Comparison of ENCODE assay signal across 20 cellular contexts in genomic region chr3:111956449-111956848, GRCh38. TPM values are rescaled to one million over a fixed set of nuclear protein-coding genes. Genes with fewer than 3 reads are reported as not detected.
DNase-seq lines count a peak whose midpoint lies in the region; FAIRE-seq and TF ChIP-seq lines count a peak whose summit lies in the region.
"Had no signal": no experiment of that assay in that cellular context is flagged by ENCODE, and none has a peak within 500 bp of the region (broad histone marks: within the 10 kb centered on the region; RNA-seq: fewer than 3 reads in every experiment).

No MANE protein-coding gene starts in this region.

- H3K27ac ChIP-seq in HUES64 (ENCODE audit: low read depth, low read length) (peak overlapping the region; percentile 73; the same call in 1 of the 2 replicates), H1 (ENCODE audit: low read depth, low read length) (no peak overlapping the region), substantia nigra (ENCODE audit: low read depth, low read length, poor library complexity, severe bottlenecking) (peak overlapping the region; percentile 6)
- H3K27ac ChIP-seq: BLaER1 treated with 17β-estradiol and CSF1 and Interleukin-3, amounts not matched to agents 10 nM and 100 nM; Peyer's patch had no signal

- DNase-seq in H1 (ENCODE audit: low read depth in 1 of 2, low spot score in 2 of 2) = no peak
- DNase-seq in medulla oblongata (ENCODE audit: extremely low spot score) = peak; percentile 34
- no peak for DNase-seq in substantia nigra (lab: John Stamatoyannopoulos, UW)
- no peak for DNase-seq in COR-L47 (lab: John Stamatoyannopoulos, UW)
- no peak for DNase-seq in GDM1 (lab: John Stamatoyannopoulos, UW)
- no peak for DNase-seq in NCI-H510A (lab: John Stamatoyannopoulos, UW)
- DNase-seq: CD8-positive, alpha-beta memory T cell; DMS79; MM.1S; NCI-H1092; NCI-H1436 treated with DMSO at 0.1 percent for 48 hours; NCI-H2029; NCI-H2171 treated with DMSO at 0.1 percent for 48 hours; NCI-H446; Peyer's patch had no signal

- H3K9ac ChIP-seq in HUES64 (ENCODE audit: low read depth, low read length) = no peak overlapping the region
- H3K9ac ChIP-seq in H1 (replicated peaks in 1 of 4; ENCODE audit: extremely low read depth in 1 of 4, low read depth in 3 of 4, low read length in 3 of 4) = no peak overlapping the region
- H3K9ac ChIP-seq: BLaER1 treated with 17β-estradiol and CSF1 and Interleukin-3, amounts not matched to agents 10 nM and 100 nM had no signal

- H3K9me3 ChIP-seq in HUES64 (ENCODE audit: insufficient read depth, low read depth, low read length) = no peaks in the 10 kb centered on the region
- no peaks in the 10 kb centered on the region for H3K9me3 ChIP-seq in H1 (ENCODE audit: insufficient read depth in 2 of 2, low read depth in 1 of 2, low read length in 1 of 2)
- H3K9me3 ChIP-seq: BLaER1 treated with 17β-estradiol and CSF1 and Interleukin-3, amounts not matched to agents 10 nM and 100 nM; HAP-1; Peyer's patch had no signal

- H2AFZ ChIP-seq in H1 (ENCODE audit: low read length) = no peak overlapping the region

- POLR2A ChIA-PET in H1 (lab: Charles Lee; ENCODE audit: partially characterized antibody) = no interaction called here

- H3K36me3 ChIP-seq in HUES64 (ENCODE audit: insufficient read depth, low read length) (no peaks in the 10 kb centered on the region; the same call in 1 of the 2 replicates), H1 (ENCODE audit: control insufficient read depth in 2 of 4, insufficient read depth in 4 of 4, low read length in 3 of 4) (no peaks in the 10 kb centered on the region)
- H3K36me3 ChIP-seq: HAP-1, Peyer's patch had no signal

- no peak for FAIRE-seq in H1 (lab: Jason Lieb, UNC)
- FAIRE-seq: HTR-8/SVneo had no signal

- no peak overlapping the region for H2BK5ac ChIP-seq in H1 (ENCODE audit: low read depth, low read length)

- no peak overlapping the region for H4K91ac ChIP-seq in H1 (replicated peaks; ENCODE audit: insufficient read length, low read length)

- CTCF ChIA-PET in H1 (lab: Charles Lee; ENCODE audit: partially characterized antibody) = interaction anchor here (0.7 to 7.0 kb wide), 4 partner anchors 11 to 239 kb away, joined by 3 to 45 read pairs (median 4); no protein-coding TSS in a partner anchor

- peak overlapping the region in 1 of 2 experiments; percentile 35; a peak in 2 of 4 replicates for H3K4me2 ChIP-seq in H1 (ENCODE audit: insufficient read depth in 1 of 2, low read depth in 2 of 2, low read length in 2 of 2)
- H3K4me2 ChIP-seq: BLaER1 treated with 17β-estradiol and CSF1 and Interleukin-3, amounts not matched to agents 10 nM and 100 nM had no signal

- H3K27me3 ChIP-seq in HUES64 (ENCODE audit: insufficient read depth, low read length) (peaks cover 18% of the 10 kb centered on the region), H1 (replicated peaks in 1 of 4; ENCODE audit: control insufficient read depth in 3 of 4, extremely low read depth in 1 of 4, insufficient read depth in 3 of 4, low read length in 3 of 4) (peaks cover 0 to 11% (median 10%) of the 10 kb centered on the region in 4 experiments; a peak in 5 of 7 replicates)
- H3K27me3 ChIP-seq: BLaER1 treated with 17β-estradiol and CSF1 and Interleukin-3, amounts not matched to agents 10 nM and 100 nM; Peyer's patch had no signal

- TF ChIP-seq EP300 in H1 (IDR thresholded peaks at IDR 0.05; ENCODE audit: borderline replicate concordance in 1 of 2, low read depth in 2 of 2, low read length in 2 of 2) = no peak

- H3K56ac ChIP-seq in H1 (replicated peaks; ENCODE audit: insufficient read length, low read depth, low read length) = no peak overlapping the region

- no peak overlapping the region for H3K23ac ChIP-seq in H1 (ENCODE audit: insufficient read length)

- H2BK120ac ChIP-seq in H1 (replicated peaks; ENCODE audit: low read depth, low read length) = no peak overlapping the region

- H3K4me1 ChIP-seq in HUES64 (ENCODE audit: insufficient read depth, low read length) (peaks cover 44% of the 10 kb centered on the region), H1 (replicated peaks in 1 of 4; ENCODE audit: control insufficient read depth in 3 of 4, insufficient read depth in 4 of 4, low read length in 3 of 4) (peaks cover 0 to 15% (median 11%) of the 10 kb centered on the region in 4 experiments; a peak in 4 of 7 replicates)
- H3K4me1 ChIP-seq: BLaER1 treated with 17β-estradiol and CSF1 and Interleukin-3, amounts not matched to agents 10 nM and 100 nM; Peyer's patch had no signal

- no peak overlapping the region for H2BK15ac ChIP-seq in H1 (ENCODE audit: low read length)

- H4K5ac ChIP-seq in H1 (ENCODE audit: insufficient read length, low read depth, low read length) = no peak overlapping the region

- no peak for TF ChIP-seq POLR2A in H1 (IDR thresholded peaks at IDR 0.05; ENCODE audit: control extremely low read depth in 1 of 2, low read depth in 2 of 2, low read length in 2 of 2)

- 85% methylated on average over 3 of the region's 3 CpGs for WGBS in HUES64
- WGBS in H1 (ENCODE audit: extremely low coverage in 1 of 2, insufficient coverage in 1 of 2, insufficient read length in 1 of 2, insufficient replicate concordance in 2 of 2, low coverage in 1 of 2, low lambda C conversion rate in 2 of 2, missing lambda C conversion rate in 1 of 2), 2 experiments = 78% methylated on average over 3 of the region's 3 CpGs; no CpG with 5 or more reads in 1 of the 2 experiments

- no peak overlapping the region for H3K18ac ChIP-seq in H1 (ENCODE audit: extremely low read depth, low read length)

- no peaks in the 10 kb centered on the region for H4K20me1 ChIP-seq in H1 (replicated peaks in 1 of 2; ENCODE audit: control insufficient read depth in 1 of 2, insufficient read depth in 2 of 2, low read length in 2 of 2)
- H4K20me1 ChIP-seq: BLaER1 treated with 17β-estradiol and CSF1 and Interleukin-3, amounts not matched to agents 10 nM and 100 nM had no signal

- H2AK5ac ChIP-seq in H1 (ENCODE audit: low read depth, low read length) = no peak overlapping the region

- no peak for TF ChIP-seq CTCF in H1 (IDR thresholded peaks at IDR 0.05; ENCODE audit: control extremely low read depth in 1 of 3, insufficient read depth in 1 of 3, low read depth in 1 of 3, low read length in 3 of 3)

- peak overlapping the region; percentile 35 for H3K4ac ChIP-seq in H1 (replicated peaks; ENCODE audit: insufficient read length, low read depth, low read length)

- H4K8ac ChIP-seq in H1 (ENCODE audit: extremely low read depth, insufficient read depth, low read length) = no peak overlapping the region

- no peaks in the 10 kb centered on the region for H3K79me1 ChIP-seq in H1 (ENCODE audit: low read depth, low read length)

- no peak overlapping the region for H2BK20ac ChIP-seq in H1 (ENCODE audit: low read length)

- no peaks in the 10 kb centered on the region for H3K79me2 ChIP-seq in H1 (ENCODE audit: control insufficient read depth in 1 of 2, insufficient read depth in 2 of 2, low read length in 2 of 2)

- H3K4me3 ChIP-seq in HUES64 (ENCODE audit: low read length) = no peak overlapping the region
- no peak overlapping the region for H3K4me3 ChIP-seq in H1 (ENCODE audit: extremely low read depth in 1 of 4, insufficient read depth in 2 of 4, low read depth in 3 of 4, low read length in 4 of 4)
- H3K4me3 ChIP-seq: BLaER1 treated with 17β-estradiol and CSF1 and Interleukin-3, amounts not matched to agents 10 nM and 100 nM; HAP-1; Peyer's patch had no signal

- H3K23me2 ChIP-seq in H1 (ENCODE audit: low read depth, low read length) = no peaks in the 10 kb centered on the region

- H3K14ac ChIP-seq in H1 (ENCODE audit: insufficient read length) = no peak overlapping the region

- no peak for TF ChIP-seq RAD21 in H1 (IDR thresholded peaks at IDR 0.05 in 1 of 2, conservative IDR thresholded peaks at IDR 0.05 in 1 of 2; ENCODE audit: low read depth in 2 of 2, low read length in 2 of 2)

- no peak overlapping the region for H2BK12ac ChIP-seq in H1 (ENCODE audit: low read depth, low read length)

TF ChIP-seq in H1, 55 proteins besides CTCF, POLR2A, EP300 and RAD21 (continues in another document):
- TF ChIP-seq FOSL1 (IDR thresholded peaks at IDR 0.05; ENCODE audit: insufficient read depth, low read depth, low read length) = no peak

RNA-seq across cellular contexts. Expression of gene ABHD10, which starts 22.4 kb away (rescaled TPM):
- polyA plus RNA-seq in HUES64 (2013, experiment 1 of 2) = 26.2 TPM
- 29.4 TPM for polyA plus RNA-seq in HUES64 (2013, experiment 2 of 2)
- 24.6 and 27.5 TPM in 2 replicates for total RNA-seq in H1 (2021; fragmentation: NEBNext Ultra II Directional; extraction: Animal tissue kit (Norgen Biotek cat#: 25700))
- 5.8 and 10.9 TPM in 2 replicates for polyA plus RNA-seq in H1 (2011; rRNA removed)
- polyA plus RNA-seq in H1 (2011; cell fraction: cytosol; rRNA removed) = 12.6 TPM
- 8.4 TPM for polyA plus RNA-seq in H1 (2011; cell fraction: nucleus; rRNA removed)
- 14.7 to 17.7 TPM (median 16.5 TPM) in 4 replicates for polyA plus RNA-seq in H1 (2012, experiment 1 of 2)
- polyA plus RNA-seq in H1 (2012, experiment 2 of 2) = 1.8 TPM
- polyA plus RNA-seq in H1 (2013, experiment 1 of 2) = 14.3 TPM
- 13.8 TPM for polyA plus RNA-seq in H1 (2013, experiment 2 of 2)
- 24.5 and 31.2 TPM in 2 replicates for polyA minus RNA-seq in H1 (2011; rRNA and poly(A)+ RNA removed)
- 18.8 TPM for polyA minus RNA-seq in H1 (2011; cell fraction: cytosol; rRNA and poly(A)+ RNA removed)
- polyA minus RNA-seq in H1 (2011; cell fraction: nucleus; rRNA and poly(A)+ RNA removed) = 16.0 TPM

RNA-seq across cellular contexts. Expression of gene TAGLN3, which starts 42.3 kb away (rescaled TPM):
- 14.5 TPM for polyA plus RNA-seq in HUES64 (2013, experiment 1 of 2)
- 31.1 TPM for polyA plus RNA-seq in HUES64 (2013, experiment 2 of 2)
- 7.2 and 7.5 TPM in 2 replicates for total RNA-seq in H1 (2021; fragmentation: NEBNext Ultra II Directional; extraction: Animal tissue kit (Norgen Biotek cat#: 25700))
- 6.3 and 6.9 TPM in 2 replicates for polyA plus RNA-seq in H1 (2011; rRNA removed)
- polyA plus RNA-seq in H1 (2011; cell fraction: cytosol; rRNA removed) = 7.3 TPM
- polyA plus RNA-seq in H1 (2011; cell fraction: nucleus; rRNA removed) = 10.2 TPM
- polyA plus RNA-seq in H1 (2012, experiment 1 of 2) = 6.4 to 11.3 TPM (median 7.3 TPM) in 4 replicates
- polyA plus RNA-seq in H1 (2012, experiment 2 of 2) = 7.6 TPM
- polyA plus RNA-seq in H1 (2013, experiment 1 of 2) = 6.8 TPM
- 5.0 TPM for polyA plus RNA-seq in H1 (2013, experiment 2 of 2)
- 2.7 and 5.7 TPM in 2 replicates for polyA minus RNA-seq in H1 (2011; rRNA and poly(A)+ RNA removed)
- 4.8 TPM for polyA minus RNA-seq in H1 (2011; cell fraction: cytosol; rRNA and poly(A)+ RNA removed)
- polyA minus RNA-seq in H1 (2011; cell fraction: nucleus; rRNA and poly(A)+ RNA removed) = 8.5 TPM
- total RNA-seq: CD8-positive, alpha-beta memory T cell; LHCN-M2 had no signal
- polyA plus RNA-seq: CD8-positive, alpha-beta memory T cell had no signal
